ENCODE assay signal across 11 cellular contexts in genomic region chr10:65891073-65891981, GRCh38.
DNase-seq lines count a peak whose midpoint lies in the region; ATAC-seq and TF ChIP-seq lines count a peak whose summit lies in the region.
"Had no signal": no experiment of that assay in that cellular context is flagged by ENCODE, and none has a peak within 500 bp of the region (broad histone marks: within the 10 kb centered on the region; RNA-seq: fewer than 3 reads in every experiment).

No MANE protein-coding gene starts in this region.

- H3K27me3 ChIP-seq in neural progenitor cell (no peaks in the 10 kb centered on the region), upper lobe of left lung (no peaks in the 10 kb centered on the region)
- H3K27me3 ChIP-seq: sigmoid colon had no signal

- WGBS in upper lobe of left lung, 2 donors, result 23 to 26% methylated on average over 3 of the region's 3 CpGs

- H3K4me1 ChIP-seq in neural progenitor cell (no peaks in the 10 kb centered on the region), upper lobe of left lung (no peaks in the 10 kb centered on the region)
- H3K4me1 ChIP-seq: sigmoid colon had no signal

- no peak overlapping the region for H3K27ac ChIP-seq in neural progenitor cell
- H3K27ac ChIP-seq in upper lobe of left lung, result no peak overlapping the region
- H3K27ac ChIP-seq: sigmoid colon had no signal

- peaks cover 16% of the 10 kb centered on the region for H3K4me1 Mint-ChIP-seq in neural progenitor cell
- peaks cover 13% of the 10 kb centered on the region for H3K4me1 Mint-ChIP-seq in Calu3 (ENCODE audit: low read depth, unreplicated experiment)
- H3K4me1 Mint-ChIP-seq: central memory CD8-positive, alpha-beta T cell had no signal

- H3K27ac Mint-ChIP-seq in neural progenitor cell (peak overlapping the region; percentile 25), Calu3 (ENCODE audit: unreplicated experiment) (no peak overlapping the region)

- peak overlapping the region; percentile 13 for H2AFZ ChIP-seq in neural progenitor cell (replicated peaks)

- no peaks in the 10 kb centered on the region for H3K27me3 Mint-ChIP-seq in neural progenitor cell (ENCODE audit: insufficient read depth, low read depth)
- H3K27me3 Mint-ChIP-seq in Calu3 (ENCODE audit: unreplicated experiment), result no peaks in the 10 kb centered on the region
- H3K27me3 Mint-ChIP-seq: central memory CD8-positive, alpha-beta T cell had no signal

- TF ChIP-seq POLR2A in upper lobe of left lung (IDR thresholded peaks at IDR 0.05), result no peak

- ATAC-seq in HG02798 (IDR thresholded peaks at IDR 0.05; ENCODE audit: poor library complexity, unreplicated experiment) (peak; percentile 85), upper lobe of left lung (ENCODE audit: low FRiP score in 2 of 2) (no peak)

- BruUV-seq in Calu3 (replicated peaks; lab: Mats Ljungman, UMichigan), result no TSS peak

- H3K36me3 Mint-ChIP-seq in neural progenitor cell (no peaks in the 10 kb centered on the region), Calu3 (ENCODE audit: insufficient read depth, unreplicated experiment) (no peaks in the 10 kb centered on the region)

- CTCF ChIA-PET in Calu3 (lab: Charles Lee), result interaction anchor here (0.6 kb wide), 1 partner anchor 1440 kb away, joined by 14 read pairs; no protein-coding TSS in a partner anchor

- no peak for TF ChIP-seq CTCF in neural progenitor cell (IDR thresholded peaks at IDR 0.05)
- no peak for TF ChIP-seq CTCF in Calu3 (IDR thresholded peaks at IDR 0.05; ENCODE audit: unreplicated experiment)
- no peak for TF ChIP-seq CTCF in upper lobe of left lung (IDR thresholded peaks at IDR 0.05)

- no peaks in the 10 kb centered on the region for H3K79me2 ChIP-seq in neural progenitor cell (ENCODE audit: low read depth)

- no peaks in the 10 kb centered on the region for H3K9me3 ChIP-seq in neural progenitor cell (ENCODE audit: low read depth)
- no peaks in the 10 kb centered on the region for H3K9me3 ChIP-seq in upper lobe of left lung

- intact Hi-C loops in Calu3 (cut with micrococcal nuclease; ENCODE audit: unreplicated experiment), result no loop called here

- no peak overlapping the region for H3K9ac ChIP-seq in neural progenitor cell

- H3K4me3 ChIP-seq in neural progenitor cell, result no peak overlapping the region
- no peak overlapping the region for H3K4me3 ChIP-seq in upper lobe of left lung
- H3K4me3 ChIP-seq: sigmoid colon had no signal

- no peaks in the 10 kb centered on the region for H4K20me1 ChIP-seq in neural progenitor cell (ENCODE audit: low read depth)

- H3K9me3 Mint-ChIP-seq in neural progenitor cell (no peaks in the 10 kb centered on the region), Calu3 (ENCODE audit: low read depth, unreplicated experiment) (peaks cover 2% of the 10 kb centered on the region)

- no peaks in the 10 kb centered on the region for H3F3A ChIP-seq in neural progenitor cell (ENCODE audit: low read depth)

- no peak overlapping the region for H3K4me3 Mint-ChIP-seq in neural progenitor cell
- H3K4me3 Mint-ChIP-seq in Calu3 (ENCODE audit: low read depth, unreplicated experiment), result no peak overlapping the region
- H3K4me3 Mint-ChIP-seq: central memory CD8-positive, alpha-beta T cell had no signal

- DNase-seq in NCI-H748 (lab: John Stamatoyannopoulos, UW; ENCODE audit: unreplicated experiment) (peak; percentile 68), NCI-H748 treated with DMSO at 0.1 percent for 48 hours (lab: John Stamatoyannopoulos, UW) (no peak), NAMALWA (ENCODE audit: low spot score) (peak; percentile 11), neural progenitor cell (ENCODE audit: low spot score) (no peak), Calu3 (no peak), upper lobe of left lung (no peak), activated gamma-delta T cell (lab: John Stamatoyannopoulos, UW) (no peak)
- DNase-seq: activated CD4-positive, alpha-beta T cell treated with anti-CD3 and anti-CD28 coated beads, Interleukin-2, amount 50 U/mL, for 48 hours; sigmoid colon had no signal

- TF ChIP-seq EP300 in upper lobe of left lung (IDR thresholded peaks at IDR 0.05), result no peak

- H3K36me3 ChIP-seq in neural progenitor cell, result no peaks in the 10 kb centered on the region
- no peaks in the 10 kb centered on the region for H3K36me3 ChIP-seq in upper lobe of left lung
- H3K36me3 ChIP-seq: sigmoid colon had no signal

- H3K4me2 ChIP-seq in neural progenitor cell, result no peak overlapping the region

Comparison
In these comparisons a context has a peak if more than half of its experiments do, and no peak if none do; other contexts are left out.
1. DNase-seq: peak in NCI-H748 (single experiment) and NAMALWA (single experiment); none in NCI-H748 treated with DMSO at 0.1 percent for 48 hours (single experiment), neural progenitor cell (single experiment), Calu3 (single experiment), upper lobe of left lung (0 of 2) and activated gamma-delta T cell (single experiment).